1 cellular context compared by ENCODE assay signal in genomic region chr7:73391396-73391795, GRCh38.
TF ChIP-seq lines count a peak whose summit lies in the region.

No MANE protein-coding gene starts in this region.

TF ChIP-seq in WTC11, 78 proteins besides CTCF, POLR2A, EP300 and RAD21 (continued from another document):
- TF ChIP-seq, protein P1, sequence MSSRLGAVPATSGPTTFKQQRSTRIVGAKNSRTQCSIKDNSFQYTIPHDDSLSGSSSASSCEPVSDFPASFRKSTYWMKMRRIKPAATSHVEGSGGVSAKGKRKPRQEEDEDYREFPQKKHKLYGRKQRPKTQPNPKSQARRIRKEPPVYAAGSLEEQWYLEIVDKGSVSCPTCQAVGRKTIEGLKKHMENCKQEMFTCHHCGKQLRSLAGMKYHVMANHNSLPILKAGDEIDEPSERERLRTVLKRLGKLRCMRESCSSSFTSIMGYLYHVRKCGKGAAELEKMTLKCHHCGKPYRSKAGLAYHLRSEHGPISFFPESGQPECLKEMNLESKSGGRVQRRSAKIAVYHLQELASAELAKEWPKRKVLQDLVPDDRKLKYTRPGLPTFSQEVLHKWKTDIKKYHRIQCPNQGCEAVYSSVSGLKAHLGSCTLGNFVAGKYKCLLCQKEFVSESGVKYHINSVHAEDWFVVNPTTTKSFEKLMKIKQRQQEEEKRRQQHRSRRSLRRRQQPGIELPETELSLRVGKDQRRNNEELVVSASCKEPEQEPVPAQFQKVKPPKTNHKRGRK (CRISPR knock-in tag; IDR thresholded peaks at IDR 0.05; ENCODE audit: borderline replicate concordance): no peak
- TF ChIP-seq, protein P2, sequence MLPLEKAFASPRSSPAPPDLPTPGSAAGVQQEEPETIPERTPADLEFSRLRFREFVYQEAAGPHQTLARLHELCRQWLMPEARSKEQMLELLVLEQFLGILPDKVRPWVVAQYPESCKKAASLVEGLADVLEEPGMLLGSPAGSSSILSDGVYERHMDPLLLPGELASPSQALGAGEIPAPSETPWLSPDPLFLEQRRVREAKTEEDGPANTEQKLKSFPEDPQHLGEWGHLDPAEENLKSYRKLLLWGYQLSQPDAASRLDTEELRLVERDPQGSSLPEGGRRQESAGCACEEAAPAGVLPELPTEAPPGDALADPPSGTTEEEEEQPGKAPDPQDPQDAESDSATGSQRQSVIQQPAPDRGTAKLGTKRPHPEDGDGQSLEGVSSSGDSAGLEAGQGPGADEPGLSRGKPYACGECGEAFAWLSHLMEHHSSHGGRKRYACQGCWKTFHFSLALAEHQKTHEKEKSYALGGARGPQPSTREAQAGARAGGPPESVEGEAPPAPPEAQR (CRISPR knock-in tag; IDR thresholded peaks at IDR 0.05): no peak
- no peak for TF ChIP-seq PRRX2 (CRISPR knock-in tag; IDR thresholded peaks at IDR 0.05)
- TF ChIP-seq MLX (CRISPR knock-in tag; IDR thresholded peaks at IDR 0.05): no peak
TF ChIP-seq in WTC11: peak in this region for 0.
